Comparison of ENCODE assay signal across 1 cellular context in the genomic region with DNA sequence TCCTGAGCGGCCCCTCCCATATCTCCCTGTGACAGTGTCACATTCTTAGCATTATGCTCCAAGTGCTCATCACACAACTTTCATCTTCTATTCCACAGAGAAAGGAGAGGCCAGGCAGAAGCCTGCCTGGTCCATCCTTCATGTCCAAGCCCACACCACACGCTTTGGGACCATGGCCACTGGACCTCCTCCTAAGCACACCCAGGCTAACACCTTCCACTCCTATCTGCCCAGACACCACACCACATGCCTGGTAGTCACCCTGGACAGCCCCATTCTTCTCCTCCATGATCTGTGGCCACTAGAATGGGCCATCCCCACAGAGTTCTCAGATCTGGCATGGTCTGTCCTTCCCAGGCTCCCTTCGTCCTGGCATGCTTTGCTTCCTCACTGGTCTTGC.
A peak's percentile ranks its signal among the peaks of the same experiment; 100 is the strongest.
TF ChIP-seq lines count a peak whose summit lies in the region.

No MANE protein-coding gene starts in this region.

TF ChIP-seq in K562, 482 proteins besides CTCF, POLR2A, EP300 and RAD21 (continued from another document):
- TF ChIP-seq, protein P1, sequence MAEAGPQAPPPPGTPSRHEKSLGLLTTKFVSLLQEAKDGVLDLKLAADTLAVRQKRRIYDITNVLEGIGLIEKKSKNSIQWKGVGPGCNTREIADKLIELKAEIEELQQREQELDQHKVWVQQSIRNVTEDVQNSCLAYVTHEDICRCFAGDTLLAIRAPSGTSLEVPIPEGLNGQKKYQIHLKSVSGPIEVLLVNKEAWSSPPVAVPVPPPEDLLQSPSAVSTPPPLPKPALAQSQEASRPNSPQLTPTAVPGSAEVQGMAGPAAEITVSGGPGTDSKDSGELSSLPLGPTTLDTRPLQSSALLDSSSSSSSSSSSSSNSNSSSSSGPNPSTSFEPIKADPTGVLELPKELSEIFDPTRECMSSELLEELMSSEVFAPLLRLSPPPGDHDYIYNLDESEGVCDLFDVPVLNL (CRISPR knock-in tag; IDR thresholded peaks at IDR 0.05; ENCODE audit: low read depth) = 0 out of 2 replicates have a peak, but pooled peaks have one; percentile 54
- TF ChIP-seq MAX (CRISPR knock-in tag; IDR thresholded peaks at IDR 0.05) (no peak), E2F1 (CRISPR knock-in tag; IDR thresholded peaks at IDR 0.05) (0 out of 2 replicates have a peak, but pooled peaks have one; percentile 3), MED1 (CRISPR knock-in tag; IDR thresholded peaks at IDR 0.05; ENCODE audit: borderline replicate concordance) (0 out of 2 replicates have a peak, but pooled peaks have one; percentile 23), NR2C2 (CRISPR knock-in tag; IDR thresholded peaks at IDR 0.05) (peak; percentile 55; the same call in 1 of the 2 replicates), NR2C2 (tag; IDR thresholded peaks at IDR 0.05) (no peak), CHD7 (IDR thresholded peaks at IDR 0.05; ENCODE audit: low read depth, low read length) (peak; percentile 20), TEAD4 (IDR thresholded peaks at IDR 0.05; ENCODE audit: low read length) (no peak), TEAD4 (CRISPR knock-in tag; IDR thresholded peaks at IDR 0.05; ENCODE audit: borderline replicate concordance) (peak; percentile 24; the same call in 1 of the 2 replicates), ZNF583 (CRISPR knock-in tag; IDR thresholded peaks at IDR 0.05) (no peak), USF2 (CRISPR knock-in tag; IDR thresholded peaks at IDR 0.05) (peak; percentile 19; the same call in 1 of the 2 replicates), ZNF282 (CRISPR knock-in tag; IDR thresholded peaks at IDR 0.05) (peak; percentile 79; the same call in 1 of the 2 replicates), POLR2AphosphoS5 (IDR thresholded peaks at IDR 0.05; ENCODE audit: control insufficient read depth, insufficient read depth, low read depth, low read length) (peak; percentile 36; the same call in 1 of the 2 replicates), SETDB1 (IDR thresholded peaks at IDR 0.05; ENCODE audit: low read length) (peak; percentile 54), ZNF124 (CRISPR knock-in tag; IDR thresholded peaks at IDR 0.05) (0 out of 2 replicates have a peak, but pooled peaks have one; percentile 19), SIN3A (IDR thresholded peaks at IDR 0.05; ENCODE audit: borderline replicate concordance in 2 of 2, control insufficient read depth in 1 of 2, low read depth in 2 of 2, low read length in 2 of 2) (no peak), CREBBP (IDR thresholded peaks at IDR 0.05; ENCODE audit: low read depth, low read length) (no peak), ZNF436 (CRISPR knock-in tag; IDR thresholded peaks at IDR 0.05) (0 out of 2 replicates have a peak, but pooled peaks have one; percentile 9)
